In the genomic region with DNA sequence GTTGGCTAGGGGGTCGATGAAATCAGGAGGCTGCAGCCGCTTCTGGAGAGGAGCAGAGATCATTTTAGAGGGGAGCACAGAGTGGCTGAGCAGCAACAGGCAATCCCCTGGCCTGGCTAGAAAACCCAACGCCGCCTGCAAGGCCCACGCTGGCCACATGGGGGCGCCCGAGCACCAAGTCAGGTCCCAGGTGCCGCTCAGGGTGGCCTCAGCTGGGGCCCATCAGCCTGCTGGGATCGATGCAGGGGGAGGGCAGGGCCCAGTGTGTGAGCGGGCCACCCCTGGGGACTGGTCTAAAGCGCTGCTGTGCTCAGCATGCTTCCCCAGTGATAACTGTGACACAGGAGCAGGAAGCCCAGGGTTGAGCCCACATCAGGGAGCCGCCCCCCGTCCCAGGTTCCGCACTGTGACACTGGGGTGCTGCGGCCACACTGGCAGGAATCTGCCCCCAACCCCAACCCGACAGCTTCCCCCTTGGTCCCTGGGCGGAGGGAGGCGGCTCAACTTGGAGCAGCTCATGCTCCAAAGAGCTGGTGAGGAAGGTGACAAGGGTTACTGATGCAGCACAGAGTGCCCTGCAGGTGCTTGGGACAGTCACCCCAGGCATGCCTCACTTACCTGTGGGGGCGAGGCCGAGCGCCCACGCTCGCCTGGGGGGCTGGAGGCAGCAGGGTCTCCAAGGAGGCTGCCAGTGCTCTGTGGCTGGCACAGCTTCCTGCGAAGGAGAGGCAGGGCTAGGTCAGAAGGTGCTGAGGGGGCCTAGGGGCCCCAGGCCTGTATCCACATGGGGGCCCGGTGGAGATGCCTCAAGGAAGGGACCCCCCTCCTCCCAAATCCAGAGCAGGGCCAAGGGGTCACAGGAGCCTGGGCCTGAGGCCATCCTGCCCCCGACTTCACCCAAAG, we compare ENCODE assay signal across 8 cellular contexts. TPM values are rescaled to one million over a fixed set of nuclear protein-coding genes. Genes with fewer than 3 reads are reported as not detected.
A peak's percentile ranks its signal among the peaks of the same experiment; 100 is the strongest.
DNase-seq lines count a peak whose midpoint lies in the region; ATAC-seq and TF ChIP-seq lines count a peak whose summit lies in the region.

No MANE protein-coding gene starts in this region.

- intact Hi-C loops in posterior vena cava (cut with DNase I), result loop anchor here in 1 of 2 donors (5.0 kb wide), 1 partner anchor 396 kb away; no protein-coding TSS in a partner anchor

- H3K4me3 ChIP-seq in GM12864 (ENCODE audit: low read depth, low read length), result no peak overlapping the region
- no peak overlapping the region for H3K4me3 ChIP-seq in Jurkat, Clone E6-1 (ENCODE audit: low read length)

- TF ChIP-seq CTCF in GM12864 (IDR thresholded peaks at IDR 0.05; ENCODE audit: low read depth, low read length, missing control alignments), result peak; percentile 96

- no peak for ATAC-seq in GM18502 (IDR thresholded peaks at IDR 0.05; ENCODE audit: poor library complexity, unreplicated experiment)

- DNase-seq in GM12864 (ENCODE audit: low read depth) (no peak), SHP77 treated with DMSO at 0.1 percent for 48 hours (lab: John Stamatoyannopoulos, UW) (peak; percentile 35), activated gamma-delta T cell treated with Interleukin-2 at 50 U/mL for 16 hours (peak; percentile 91), globus pallidus (ENCODE audit: low spot score) (peak; percentile 76), posterior vena cava (ENCODE audit: low spot score) (peak; percentile 95), ureter (ENCODE audit: low spot score) (peak; percentile 90)
- DNase-seq in Jurkat, Clone E6-1 (ENCODE audit: low read depth, low spot score), result peak; percentile 42

RNA-seq across cellular contexts. Expression of a gene that starts 13.3 kb away (rescaled TPM):
- 5.0 TPM for polyA plus RNA-seq in Jurkat, Clone E6-1 (2012; ENCODE audit: insufficient read depth, insufficient read length)
- total RNA-seq in posterior vena cava (10 to 100 TPM; 27.5 to 28.1 TPM), ureter (116 TPM)

RNA-seq across cellular contexts. Expression of a gene that starts 32.0 kb away (rescaled TPM):
- 148 TPM for polyA plus RNA-seq in Jurkat, Clone E6-1 (2012; ENCODE audit: insufficient read depth, insufficient read length)
- total RNA-seq in posterior vena cava, result 10 to 100 TPM; 54.4 to 56.9 TPM
- 74.7 TPM for total RNA-seq in ureter

RNA-seq across cellular contexts. Expression of a gene that starts 53.8 kb away (rescaled TPM):
- not detected for polyA plus RNA-seq in Jurkat, Clone E6-1 (2012; ENCODE audit: insufficient read depth, insufficient read length)
- total RNA-seq in posterior vena cava, result 10 to 100 TPM in 1 of 2 donors, 1 to 10 TPM in 1; 6.8 to 16.8 TPM
- 3.6 TPM for total RNA-seq in ureter
